Comparison of ENCODE assay signal across 8 cellular contexts in the genomic region with DNA sequence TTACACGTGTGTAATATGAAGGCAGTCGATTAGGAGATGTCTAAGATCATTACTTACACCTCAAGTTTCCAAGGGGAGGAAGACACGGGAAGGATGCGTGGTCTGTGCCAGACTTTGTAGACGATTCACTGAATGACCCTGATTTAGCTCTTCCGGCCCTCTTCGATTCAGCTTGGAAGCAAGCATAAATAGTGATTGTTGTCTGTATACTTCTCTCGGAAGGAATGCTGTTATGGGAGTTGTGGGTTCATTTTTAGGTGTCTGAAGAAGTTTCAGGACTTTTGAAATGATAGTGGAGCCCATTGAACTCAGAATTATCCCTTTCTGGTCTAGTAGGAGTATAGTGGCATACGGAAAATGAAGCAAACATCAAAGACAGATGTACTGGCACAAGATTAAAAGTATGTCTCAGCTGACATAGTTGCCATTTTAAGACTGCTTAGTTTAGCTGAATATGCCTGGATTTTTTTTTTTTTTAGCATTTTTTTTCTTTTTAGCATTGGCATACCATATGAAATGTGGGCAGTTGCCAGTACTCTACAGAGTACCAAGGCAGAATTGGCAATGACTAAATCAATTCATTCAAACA. TPM values are rescaled to one million over a fixed set of nuclear protein-coding genes. Genes with fewer than 3 reads are reported as not detected.
DNase-seq lines count a peak whose midpoint lies in the region; ATAC-seq and TF ChIP-seq lines count a peak whose summit lies in the region.

No MANE protein-coding gene starts in this region.

- ATAC-seq in GM21367 (IDR thresholded peaks at IDR 0.05; ENCODE audit: unreplicated experiment), result peak; percentile 9
- ATAC-seq in activated T-cell treated with anti-CD3 and anti-CD28 coated beads, Interleukin-2, amount 50 U/mL, for 72 hours (replicated peaks in 1 of 2), result peak in 1 of 2 donors; percentile 2

- no peak for TF ChIP-seq CTCF in hepatocyte (IDR thresholded peaks at IDR 0.05; ENCODE audit: poor library complexity)

- H3K79me2 ChIP-seq in hepatocyte, result peaks cover 60% of the 10 kb centered on the region

- peak overlapping the region; percentile 97 for H3K27ac Mint-ChIP-seq in activated T-cell treated with anti-CD3 and anti-CD28 coated beads, Interleukin-2, amount 50 U/mL, for 72 hours

- no peaks in the 10 kb centered on the region for H3K9me3 Mint-ChIP-seq in activated T-cell treated with anti-CD3 and anti-CD28 coated beads, Interleukin-2, amount 50 U/mL, for 72 hours

- 2% methylated on average over 9 of the region's 9 CpGs for WGBS in hepatocyte (ENCODE audit: low lambda C conversion rate, missing lambda C conversion rate)

- H3K27ac ChIP-seq in HUES6 (ENCODE audit: low read depth, low read length), result peak overlapping the region; percentile 92
- peak overlapping the region; percentile 97 for H3K27ac ChIP-seq in hepatocyte
- peak overlapping the region; percentile 93 to 100 (median 98) for H3K27ac ChIP-seq in skin epidermis

- H2AFZ ChIP-seq in hepatocyte, result peak overlapping the region; percentile 74

- H3K9me2 ChIP-seq in hepatocyte (replicated peaks; ENCODE audit: insufficient read depth), result no peaks in the 10 kb centered on the region

- H3K36me3 ChIP-seq in HUES6 (ENCODE audit: control insufficient read depth, insufficient read depth, low read length) (peaks cover 4% of the 10 kb centered on the region), hepatocyte (replicated peaks; ENCODE audit: insufficient read depth, low read depth) (no peaks in the 10 kb centered on the region)

- H3K4me1 ChIP-seq in HUES6 (ENCODE audit: control insufficient read depth, insufficient read depth, low read length), result peaks cover 3% of the 10 kb centered on the region; the same call in 1 of the 2 replicates
- H3K4me1 ChIP-seq in hepatocyte (ENCODE audit: insufficient read depth), result peaks cover 22% of the 10 kb centered on the region

- H3K9me3 ChIP-seq in HUES6 (ENCODE audit: control insufficient read depth, insufficient read depth, low read depth, low read length), result no peaks in the 10 kb centered on the region
- no peaks in the 10 kb centered on the region for H3K9me3 ChIP-seq in hepatocyte (ENCODE audit: low read depth)

- peaks cover 6 to 22% of the 10 kb centered on the region in 2 donors for H3K36me3 Mint-ChIP-seq in activated T-cell treated with anti-CD3 and anti-CD28 coated beads, Interleukin-2, amount 50 U/mL, for 72 hours (ENCODE audit: insufficient read depth in 2 of 2)

- H3K4me2 ChIP-seq in hepatocyte, result peak overlapping the region; percentile 94

- no peaks in the 10 kb centered on the region for H3K27me3 Mint-ChIP-seq in activated T-cell treated with anti-CD3 and anti-CD28 coated beads, Interleukin-2, amount 50 U/mL, for 72 hours (ENCODE audit: low read depth)

- H3K27me3 ChIP-seq in HUES6 (ENCODE audit: control insufficient read depth, insufficient read depth, low read length) (no peaks in the 10 kb centered on the region), hepatocyte (no peaks in the 10 kb centered on the region)

- H3K9ac ChIP-seq in HUES6 (ENCODE audit: low read length), result peak overlapping the region; percentile 95

- H3K4me3 ChIP-seq in HUES6 (ENCODE audit: low read depth, low read length) (peak overlapping the region; percentile 98), hepatocyte (peak overlapping the region; percentile 70), skin epidermis (peak overlapping the region; percentile 54 to 98 (median 88))

- H3K4me1 Mint-ChIP-seq in activated T-cell treated with anti-CD3 and anti-CD28 coated beads, Interleukin-2, amount 50 U/mL, for 72 hours (ENCODE audit: low read depth), result peaks cover 44% of the 10 kb centered on the region

- H4K20me1 ChIP-seq in hepatocyte (ENCODE audit: insufficient read depth, poor library complexity, severe bottlenecking), result peaks cover 24% of the 10 kb centered on the region

- DNase-seq in ELR (ENCODE audit: low read depth) (peak; percentile 55), hepatocyte (ENCODE audit: low spot score) (peak; percentile 38), COLO668 (lab: John Stamatoyannopoulos, UW; ENCODE audit: unreplicated experiment) (no peak), kidney tubule cell (ENCODE audit: low spot score) (no peak)
- peak in 1 of 2 donors; percentile 6 for DNase-seq in activated T-cell treated with anti-CD3 and anti-CD28 coated beads, Interleukin-2, amount 50 U/mL, for 72 hours

- peak overlapping the region; percentile 93 to 99 for H3K4me3 Mint-ChIP-seq in activated T-cell treated with anti-CD3 and anti-CD28 coated beads, Interleukin-2, amount 50 U/mL, for 72 hours

RNA-seq across cellular contexts. Expression of a gene that starts 1.0 kb away (rescaled TPM):
- total RNA-seq in activated T-cell treated with anti-CD3 and anti-CD28 coated beads, Interleukin-2, amount 50 U/mL, for 72 hours, result 10 to 100 TPM; 43.9 to 50.9 TPM
- total RNA-seq in hepatocyte, result 55.1 and 55.8 TPM in 2 replicates
- 31.8 and 38.6 TPM in 2 replicates for polyA plus RNA-seq in hepatocyte

Comparison
In these comparisons a context has a peak if more than half of its experiments do, and no peak if none do; other contexts are left out.
1. DNase-seq: peak in ELR (single experiment) and hepatocyte (single experiment); none in COLO668 (single experiment) and kidney tubule cell (single experiment).
2. Peak in every context shown above with its lines, with median percentiles within 50 percentile points of each other: H3K27ac ChIP-seq and H3K4me3 ChIP-seq.